In the genomic region with DNA sequence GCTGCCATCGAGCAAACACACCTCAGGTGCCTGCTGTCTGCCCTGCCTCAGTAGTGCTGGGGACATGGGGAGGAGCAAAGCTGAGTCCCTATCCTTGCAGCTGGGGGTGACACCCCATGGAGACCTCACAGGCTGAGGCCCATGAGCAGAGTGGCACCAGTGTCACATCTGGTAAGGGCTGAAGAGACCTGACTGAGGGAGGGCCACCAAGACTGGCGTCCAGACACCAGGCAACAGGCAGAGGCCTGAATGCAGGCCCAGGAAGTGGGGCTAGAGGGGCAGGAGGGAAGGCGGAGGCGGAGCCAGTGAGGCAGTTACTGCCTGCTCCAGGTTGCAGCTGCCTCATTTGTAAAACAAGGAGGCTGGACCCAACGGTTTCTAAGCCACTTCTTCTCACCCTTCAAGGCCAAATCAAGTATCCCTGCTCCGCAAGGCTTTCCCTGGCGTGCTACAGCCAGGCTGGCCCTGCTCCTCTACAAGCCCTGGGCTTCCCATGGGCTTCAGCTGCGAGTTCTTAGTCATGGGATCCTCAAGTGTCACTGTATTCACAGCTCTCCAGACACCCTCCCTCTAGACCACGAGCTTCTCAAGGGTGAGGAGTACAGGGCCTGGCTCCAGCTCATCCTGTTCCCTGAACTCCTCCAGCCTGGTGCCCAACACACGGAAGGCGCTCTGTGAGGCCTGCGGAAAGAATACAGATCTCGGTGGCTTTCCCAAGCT, we compare ENCODE assay signal across 10 cellular contexts. TPM values are rescaled to one million over a fixed set of nuclear protein-coding genes. Genes with fewer than 3 reads are reported as not detected.
DNase-seq lines count a peak whose midpoint lies in the region; ATAC-seq and TF ChIP-seq lines count a peak whose summit lies in the region.
"Had no signal": no experiment of that assay in that cellular context is flagged by ENCODE, and none has a peak within 500 bp of the region (broad histone marks: within the 10 kb centered on the region; RNA-seq: fewer than 3 reads in every experiment).

No MANE protein-coding gene starts in this region.

- CTCF ChIA-PET in CD4-positive, alpha-beta memory T cell (lab: Charles Lee; ENCODE audit: partially characterized antibody): interaction anchor here (0.8 to 11.1 kb wide), 14 partner anchors 8 to 78 kb away, joined by 3 to 201 read pairs (median 6); no protein-coding TSS in a partner anchor
- CTCF ChIA-PET in PC-3 (lab: Charles Lee): interaction anchor here (1.0 kb wide), 1 partner anchor 36 kb away, joined by 4 read pairs; no protein-coding TSS in a partner anchor

- peaks cover 18% of the 10 kb centered on the region for H3K36me3 ChIP-seq in CD4-positive, alpha-beta memory T cell (ENCODE audit: insufficient read depth, low read length)
- H3K36me3 ChIP-seq in neutrophil (peaks cover 35% of the 10 kb centered on the region), PC-3 (ENCODE audit: low read depth, low read length) (no peaks in the 10 kb centered on the region)

- no peaks in the 10 kb centered on the region for H3K27me3 ChIP-seq in CD4-positive, alpha-beta memory T cell (ENCODE audit: insufficient read depth, low read length)
- no peaks in the 10 kb centered on the region for H3K27me3 ChIP-seq in neutrophil
- no peaks in the 10 kb centered on the region for H3K27me3 ChIP-seq in PC-3 (ENCODE audit: low read length)

- peaks cover 100% of the 10 kb centered on the region for H3K4me1 ChIP-seq in CD4-positive, alpha-beta memory T cell (ENCODE audit: insufficient read depth, low read length)
- H3K4me1 ChIP-seq in neutrophil (ENCODE audit: control insufficient read depth in 1 of 2, insufficient read depth in 1 of 2, low read depth in 1 of 2, low read length in 1 of 2) (peaks cover 99 to 100% of the 10 kb centered on the region in 2 experiments), PC-3 (ENCODE audit: insufficient read depth, low read length) (no peaks in the 10 kb centered on the region)

- no peak overlapping the region for H3K9ac ChIP-seq in PC-3 (ENCODE audit: low read length)

- no peaks in the 10 kb centered on the region for H3K9me2 ChIP-seq in PC-3 (replicated peaks; ENCODE audit: low read length)

- H3K27ac ChIP-seq in CD4-positive, alpha-beta memory T cell (ENCODE audit: low read depth, low read length): peak overlapping the region; percentile 90
- peak overlapping the region; percentile 94 for H3K27ac ChIP-seq in neutrophil
- no peak overlapping the region for H3K27ac ChIP-seq in PC-3 (ENCODE audit: low read length)

- BruUV-seq in PC-3 (replicated peaks; lab: Mats Ljungman, UMichigan): no TSS peak

- POLR2A ChIA-PET in CD4-positive, alpha-beta memory T cell (lab: Charles Lee; ENCODE audit: partially characterized antibody): interaction anchor here (0.6 to 15.3 kb wide), 12 partner anchors 8 to 93 kb away, joined by 3 to 544 read pairs (median 6); a partner anchor contains a TSS
- POLR2A ChIA-PET in PC-3 (lab: Charles Lee; ENCODE audit: unreplicated experiment): interaction anchor here (0.6 kb wide), 1 partner anchor 32 kb away, joined by 3 read pairs; no protein-coding TSS in a partner anchor

- H4K20me1 ChIP-seq in PC-3 (ENCODE audit: low read length): no peaks in the 10 kb centered on the region

- peaks cover 80 to 100% (median 95%) of the 10 kb centered on the region in 4 donors for H3K4me1 Mint-ChIP-seq in CD4-positive, alpha-beta memory T cell
- H3K4me1 Mint-ChIP-seq in central memory CD8-positive, alpha-beta T cell: peaks cover 96% of the 10 kb centered on the region

- no peaks in the 10 kb centered on the region for H3K27me3 Mint-ChIP-seq in CD4-positive, alpha-beta memory T cell
- no peaks in the 10 kb centered on the region for H3K27me3 Mint-ChIP-seq in central memory CD8-positive, alpha-beta T cell

- H3K9me3 ChIP-seq in CD4-positive, alpha-beta memory T cell (ENCODE audit: control insufficient read depth in 1 of 2, low read length in 2 of 2): no peaks in the 10 kb centered on the region
- H3K9me3 ChIP-seq in neutrophil (no peaks in the 10 kb centered on the region), PC-3 (ENCODE audit: low read length) (no peaks in the 10 kb centered on the region)

- DNase-seq in CD4-positive, alpha-beta memory T cell: peak in 1 of 5 donors; percentile 24
- peak; percentile 57 for DNase-seq in Jurkat, Clone E6-1 (ENCODE audit: low read depth, low spot score)
- DNase-seq in central memory CD8-positive, alpha-beta T cell (ENCODE audit: low spot score in 2 of 2): no peak
- no peak for DNase-seq in dedifferentiated amniotic fluid mesenchymal stem cell (ENCODE audit: extremely low spot score)
- DNase-seq in PC-3: no peak
- DNase-seq: NCI-H1105 treated with DMSO at 0.1 percent for 48 hours; stimulated activated CD8-positive, alpha-beta memory T cell treated with anti-CD3 and anti-CD28 coated beads, Interleukin-4, amount 100 ng/mL, for 48 hours had no signal

- no peak overlapping the region for H3K4me2 ChIP-seq in PC-3 (ENCODE audit: low read length)

- no peak overlapping the region for H2AFZ ChIP-seq in PC-3 (ENCODE audit: low read length)

- intact Hi-C loops in CD4-positive, alpha-beta memory T cell (cut with micrococcal nuclease): no loop called here
- intact Hi-C loops in PC-3 (cut with micrococcal nuclease): no loop called here

- peaks cover 26 to 50% of the 10 kb centered on the region in 2 donors for H3K36me3 Mint-ChIP-seq in CD4-positive, alpha-beta memory T cell
- peaks cover 27% of the 10 kb centered on the region for H3K36me3 Mint-ChIP-seq in central memory CD8-positive, alpha-beta T cell (ENCODE audit: insufficient read depth)

- TF ChIP-seq CTCF in neutrophil (IDR thresholded peaks at IDR 0.05) (no peak), PC-3 (conservative IDR thresholded peaks at IDR 0.05; ENCODE audit: low read depth, low read length) (no peak)

- H3K27ac Mint-ChIP-seq in CD4-positive, alpha-beta memory T cell: peak overlapping the region; percentile 95 to 99 (median 97)
- H3K27ac Mint-ChIP-seq in central memory CD8-positive, alpha-beta T cell (ENCODE audit: low read depth): peak overlapping the region; percentile 97

- no peak overlapping the region for H3K4me3 ChIP-seq in CD4-positive, alpha-beta memory T cell (ENCODE audit: low read length in 2 of 2)
- H3K4me3 ChIP-seq in Jurkat, Clone E6-1 (ENCODE audit: low read length): no peak overlapping the region
- no peak overlapping the region for H3K4me3 ChIP-seq in neutrophil (ENCODE audit: low read depth in 1 of 2, low read length in 1 of 2)
- no peak overlapping the region for H3K4me3 ChIP-seq in PC-3 (ENCODE audit: low read length)

- peak overlapping the region in 6 of 8 donors; percentile 39 to 90 (median 66) for H3K4me3 Mint-ChIP-seq in CD4-positive, alpha-beta memory T cell
- H3K4me3 Mint-ChIP-seq in central memory CD8-positive, alpha-beta T cell: peak overlapping the region; percentile 65

- H3K9me3 Mint-ChIP-seq in CD4-positive, alpha-beta memory T cell: peaks cover 0 to 1% (median 0%) of the 10 kb centered on the region in 8 donors
- no peaks in the 10 kb centered on the region for H3K9me3 Mint-ChIP-seq in central memory CD8-positive, alpha-beta T cell

- ATAC-seq in central memory CD8-positive, alpha-beta T cell (replicated peaks; ENCODE audit: extremely low read depth, poor library complexity, severe bottlenecking): no peak
- no peak for ATAC-seq in GM21737 (IDR thresholded peaks at IDR 0.05; ENCODE audit: unreplicated experiment)
- no peak for ATAC-seq in GM19467 (IDR thresholded peaks at IDR 0.05; ENCODE audit: unreplicated experiment)
- no peak for ATAC-seq in PC-3

- H3K79me2 ChIP-seq in PC-3 (ENCODE audit: low read length): no peaks in the 10 kb centered on the region

- no peaks in the 10 kb centered on the region for H3F3A ChIP-seq in PC-3 (ENCODE audit: low read length, unreplicated experiment)

RNA-seq across cellular contexts. Expression of a gene that starts 39.0 kb away (rescaled TPM):
- 10 to 100 TPM; 57.3 to 60.7 TPM for total RNA-seq in CD4-positive, alpha-beta memory T cell
- 10 to 100 TPM in 1 of 2 donors, 1 to 10 TPM in 1; 7.3 to 42.5 TPM for polyA plus RNA-seq in CD4-positive, alpha-beta memory T cell
- 18.1 TPM for polyA plus RNA-seq in Jurkat, Clone E6-1 (2012; ENCODE audit: insufficient read depth, insufficient read length)
- 16.5 and 19.4 TPM in 2 replicates for total RNA-seq in PC-3 (2014; rRNA removed)
